ENCODE assay signal across 27 cellular contexts in the genomic region with DNA sequence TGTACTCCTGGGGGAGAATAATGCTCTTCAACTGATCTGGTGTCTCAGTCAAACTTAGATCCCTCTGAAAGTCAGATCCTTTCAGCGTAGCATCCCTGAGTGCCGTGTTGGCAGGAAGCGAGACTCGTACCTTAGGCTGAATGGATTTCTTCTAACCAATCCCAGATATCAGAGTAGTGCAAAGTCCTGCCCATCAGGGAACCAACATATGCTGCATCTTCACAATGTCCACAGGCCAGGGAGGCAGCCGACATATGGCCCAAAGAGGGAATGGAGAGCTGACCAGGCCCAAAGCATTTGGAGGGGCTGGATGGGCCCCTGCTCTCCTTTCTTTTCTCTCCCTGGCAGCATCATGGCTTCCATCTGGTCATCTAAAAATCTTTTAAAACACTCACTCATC.
"Had no signal": no experiment of that assay in that cellular context is flagged by ENCODE, and none has a peak within 500 bp of the region (broad histone marks: within the 10 kb centered on the region; RNA-seq: fewer than 3 reads in every experiment).

No MANE protein-coding gene starts in this region.

- H3K4me1 ChIP-seq: colonic mucosa, esophagus squamous epithelium, gastrocnemius medialis, heart left ventricle, left ventricle myocardium inferior, lower lobe of right lung had no signal

- ATAC-seq: effector memory CD8-positive, alpha-beta T cell; esophagus mucosa; gastrocnemius medialis; heart left ventricle; left colon; left lobe of liver; lower lobe of right lung; mucosa of descending colon; naive thymus-derived CD8-positive, alpha-beta T cell had no signal

- H3K27me3 ChIP-seq: colonic mucosa, esophagus squamous epithelium, gastrocnemius medialis, heart left ventricle, hepatocyte had no signal

- H3K4me2 ChIP-seq: hepatocyte had no signal

- DNase-seq: colonic mucosa; cortex of kidney; effector CD8-positive, alpha-beta T cell; effector memory CD8-positive, alpha-beta T cell; endodermal cell; erythroblast; esophagus squamous epithelium; foreskin fibroblast; foreskin melanocyte; gastrocnemius medialis; heart left ventricle; hypothalamus; immature natural killer cell; islet precursor cell; kidney; kidney glomerular epithelial cell; left colon; left ventricle myocardium inferior; lower lobe of right lung; mesenchymal stem cell; mucosa of descending colon; naive B cell; naive thymus-derived CD8-positive, alpha-beta T cell had no signal

- H2AFZ ChIP-seq: hepatocyte had no signal

- H3K27ac ChIP-seq: colonic mucosa, epithelial cell of prostate, esophagus squamous epithelium, gastrocnemius medialis, heart left ventricle, hepatocyte, left ventricle myocardium inferior, lower lobe of right lung had no signal

- H3K36me3 ChIP-seq: colonic mucosa, esophagus squamous epithelium, gastrocnemius medialis, heart left ventricle, left ventricle myocardium inferior, lower lobe of right lung had no signal

- H3K4me3 ChIP-seq: colonic mucosa, esophagus squamous epithelium, gastrocnemius medialis, heart left ventricle, hepatocyte, left ventricle myocardium inferior, lower lobe of right lung, mucosa of descending colon had no signal
